ENCODE assay signal across 14 cellular contexts in genomic region chr12:113082486-113083148, GRCh38. TPM values are rescaled to one million over a fixed set of nuclear protein-coding genes. Genes with fewer than 3 reads are reported as not detected.
DNase-seq lines count a peak whose midpoint lies in the region; ATAC-seq and TF ChIP-seq lines count a peak whose summit lies in the region.
"Had no signal": no experiment of that assay in that cellular context is flagged by ENCODE, and none has a peak within 500 bp of the region (broad histone marks: within the 10 kb centered on the region; RNA-seq: fewer than 3 reads in every experiment).

No MANE protein-coding gene starts in this region.

- WGBS in aorta, 2 donors: 86 to 90% methylated on average over 9 of the region's 9 CpGs

- no peak for DNase-seq in DND-41
- DNase-seq in activated B cell treated with CpG ODN at 0.5 μM for 24 hours: no peak
- DNase-seq in NCI-H146 treated with DMSO at 0.1 percent for 48 hours (lab: John Stamatoyannopoulos, UW; ENCODE audit: unreplicated experiment): no peak
- DNase-seq in aorta: no peak
- DNase-seq in GM03348 (ENCODE audit: low spot score): no peak
- DNase-seq in KG1 (lab: John Stamatoyannopoulos, UW): no peak
- DNase-seq: esophagus squamous epithelium, GDM1, mucosa of descending colon, MV-4-11, NCI-H510A treated with DMSO at 0.1 percent for 48 hours had no signal

- intact Hi-C loops in activated B cell treated with CpG ODN at 0.5 μM for 24 hours (cut with micrococcal nuclease): no loop called here
- intact Hi-C loops in aorta (cut with DNase I): no loop called here

- H3K36me3 ChIP-seq in DND-41 (ENCODE audit: insufficient read depth, low read length) (peaks cover 89% of the 10 kb centered on the region), aorta (ENCODE audit: control insufficient read depth in 1 of 2, insufficient read depth in 2 of 2, low read length in 1 of 2) (no peaks in the 10 kb centered on the region)
- H3K36me3 ChIP-seq: esophagus squamous epithelium had no signal

- peaks cover 18% of the 10 kb centered on the region for H3K36me3 Mint-ChIP-seq in activated B cell treated with CpG ODN at 0.5 μM for 24 hours (ENCODE audit: low read depth)

- H3K9ac ChIP-seq in DND-41 (ENCODE audit: low read depth, low read length): peak overlapping the region; percentile 33; the same call in 1 of the 2 replicates

- H4K20me1 ChIP-seq in DND-41 (ENCODE audit: insufficient read depth, low read length): peaks cover 5% of the 10 kb centered on the region; the same call in 1 of the 2 replicates

- H3K4me1 ChIP-seq in DND-41 (ENCODE audit: insufficient read depth, low read length) (peaks cover 95% of the 10 kb centered on the region), aorta (ENCODE audit: control insufficient read depth in 1 of 2, insufficient read depth in 2 of 2, low read length in 2 of 2) (no peaks in the 10 kb centered on the region)
- H3K4me1 ChIP-seq: esophagus squamous epithelium had no signal

- H2AFZ ChIP-seq in DND-41 (ENCODE audit: low read depth, low read length): no peak overlapping the region

- peaks cover 83% of the 10 kb centered on the region for H3K79me2 ChIP-seq in DND-41 (ENCODE audit: insufficient read depth, low read length)

- H3K27ac Mint-ChIP-seq in activated B cell treated with CpG ODN at 0.5 μM for 24 hours: peak overlapping the region; percentile 73

- peaks cover 92% of the 10 kb centered on the region for H3K4me1 Mint-ChIP-seq in activated B cell treated with CpG ODN at 0.5 μM for 24 hours

- POLR2A ChIA-PET in activated B cell treated with CpG ODN at 0.5 μM for 24 hours (lab: Charles Lee): interaction anchor here (0.7 to 1.6 kb wide), 4 partner anchors 18 to 44 kb away, joined by 3 to 4 read pairs (median 4); no protein-coding TSS in a partner anchor

- TF ChIP-seq CTCF in DND-41 (IDR thresholded peaks at IDR 0.05; ENCODE audit: borderline replicate concordance, extremely low read depth, low read length, poor library complexity, severe bottlenecking) (no peak), activated B cell treated with CpG ODN at 0.5 μM for 24 hours (IDR thresholded peaks at IDR 0.05) (no peak)

- no peaks in the 10 kb centered on the region for H3K27me3 ChIP-seq in DND-41 (ENCODE audit: insufficient read depth, low read length, poor library complexity)
- H3K27me3 ChIP-seq in aorta (ENCODE audit: control insufficient read depth in 1 of 2, insufficient read depth in 2 of 2, low read length in 1 of 2): no peaks in the 10 kb centered on the region

- ATAC-seq in DND-41 (ENCODE audit: insufficient read depth, low read depth) (no peak), GM19351 (IDR thresholded peaks at IDR 0.05; ENCODE audit: unreplicated experiment) (peak; percentile 83), HG03097 (IDR thresholded peaks at IDR 0.05; ENCODE audit: low FRiP score, unreplicated experiment) (peak; percentile 51), activated B cell treated with CpG ODN at 0.5 μM for 24 hours (ENCODE audit: low read depth) (no peak), aorta (ENCODE audit: low FRiP score) (no peak)
- ATAC-seq: mucosa of descending colon had no signal

- H3K4me3 ChIP-seq in DND-41 (ENCODE audit: low read depth in 1 of 2, low read length in 2 of 2) (no peak overlapping the region), aorta (ENCODE audit: low read length in 2 of 2) (no peak overlapping the region)
- H3K4me3 ChIP-seq: esophagus squamous epithelium, mucosa of descending colon had no signal

- H3K4me2 ChIP-seq in DND-41 (ENCODE audit: insufficient read depth, low read length): no peak overlapping the region

- H3K27ac ChIP-seq in DND-41 (ENCODE audit: low read length): peak overlapping the region; percentile 95
- no peak overlapping the region for H3K27ac ChIP-seq in aorta (ENCODE audit: low read depth in 1 of 2, low read length in 2 of 2)
- H3K27ac ChIP-seq: esophagus squamous epithelium, VCaP had no signal

- no peaks in the 10 kb centered on the region for H3K27me3 Mint-ChIP-seq in activated B cell treated with CpG ODN at 0.5 μM for 24 hours

- no peaks in the 10 kb centered on the region for H3K9me3 Mint-ChIP-seq in activated B cell treated with CpG ODN at 0.5 μM for 24 hours

- CTCF ChIA-PET in activated B cell treated with CpG ODN at 0.5 μM for 24 hours (lab: Charles Lee): no interaction called here

- no peaks in the 10 kb centered on the region for H3K9me3 ChIP-seq in DND-41 (ENCODE audit: insufficient read depth, low read length, severe bottlenecking)
- H3K9me3 ChIP-seq in aorta (ENCODE audit: control insufficient read depth, low read length): no peaks in the 10 kb centered on the region
- H3K9me3 ChIP-seq: esophagus squamous epithelium, mucosa of descending colon had no signal

- H3K4me3 Mint-ChIP-seq in activated B cell treated with CpG ODN at 0.5 μM for 24 hours: no peak overlapping the region

RNA-seq across cellular contexts. Expression of gene DTX1, which starts 26.1 kb away (rescaled TPM):
- total RNA-seq in activated B cell treated with CpG ODN at 0.5 μM for 24 hours (75.3 and 79.4 TPM in 2 replicates), aorta (1 to 10 TPM; 4.2 to 4.8 TPM)
- polyA plus RNA-seq in aorta: under 1 TPM; 0.15 to 0.38 TPM

RNA-seq across cellular contexts. Expression of gene RASAL1, which starts 52.9 kb away (rescaled TPM):
- 4.9 and 7.1 TPM in 2 replicates for total RNA-seq in activated B cell treated with CpG ODN at 0.5 μM for 24 hours
- not detected for total RNA-seq in aorta
- polyA plus RNA-seq in aorta: not detected

Comparison
In these comparisons a context has a peak if more than half of its experiments do, and no peak if none do; other contexts are left out.
1. ATAC-seq: peak in GM19351 (single experiment) and HG03097 (single experiment); none in DND-41 (single experiment), activated B cell treated with CpG ODN at 0.5 μM for 24 hours (single experiment) and aorta (single experiment).
2. RNA of gene DTX1, which starts 26.1 kb away (total RNA-seq): 75.3 to 79.4 TPM in activated B cell treated with CpG ODN at 0.5 μM for 24 hours; 4.2 to 4.8 TPM in aorta; every median in the first group is over 10 times any median in the second.